In genomic region chr10:107032700-107033401, GRCh38 we compare ENCODE assay signal across 18 cellular contexts.
"Had no signal": no experiment of that assay in that cellular context is flagged by ENCODE, and none has a peak within 500 bp of the region (broad histone marks: within the 10 kb centered on the region; RNA-seq: fewer than 3 reads in every experiment).

No MANE protein-coding gene starts in this region.

- H3K36me3 ChIP-seq: breast epithelium, gastroesophageal sphincter, heart left ventricle, ovary, right lobe of liver, stomach, upper lobe of left lung had no signal

- H3K4me3 Mint-ChIP-seq: activated CD4-positive, alpha-beta memory T cell treated with anti-CD3 and anti-CD28 coated beads, Interleukin-2, amount 10 ng/mL, durations not matched to agents 7 days and 5 days; activated T-cell treated with anti-CD3 and anti-CD28 coated beads, Interleukin-2, amount 50 U/mL, for 24 hours; stimulated activated effector memory CD8-positive, alpha-beta T cell treated with anti-CD3 and anti-CD28 coated beads, Interleukin-12 subunit alpha, Interleukin-12 subunit beta, amount 100 ng/mL, for 72 hours had no signal

- H3K27me3 Mint-ChIP-seq: activated CD4-positive, alpha-beta memory T cell treated with anti-CD3 and anti-CD28 coated beads, Interleukin-2, amount 10 ng/mL, durations not matched to agents 7 days and 5 days; activated T-cell treated with anti-CD3 and anti-CD28 coated beads, Interleukin-2, amount 50 U/mL, for 24 hours had no signal

- H3K9me3 Mint-ChIP-seq: activated T-helper 2 cell treated with anti-CD3 and anti-CD28 coated beads, Interferon-gamma antibody, Interleukin-2, Interleukin-4, amounts not matched to agents 10 μg/mL and 5 μg/mL and 100 μg/mL, durations not matched to agents 14 hours and 24 hours and 36 hours had no signal

- FAIRE-seq: kidney had no signal

- H3K4me1 Mint-ChIP-seq: activated CD4-positive, alpha-beta memory T cell treated with anti-CD3 and anti-CD28 coated beads, Interleukin-2, amount 10 ng/mL, durations not matched to agents 7 days and 5 days; stimulated activated effector memory CD8-positive, alpha-beta T cell treated with anti-CD3 and anti-CD28 coated beads, Interleukin-12 subunit alpha, Interleukin-12 subunit beta, amount 100 ng/mL, for 72 hours had no signal

- H3K4me1 ChIP-seq: breast epithelium, gastroesophageal sphincter, heart left ventricle, stomach, upper lobe of left lung had no signal

- H3K36me3 Mint-ChIP-seq: stimulated activated effector memory CD8-positive, alpha-beta T cell treated with anti-CD3 and anti-CD28 coated beads, Interleukin-12 subunit alpha, Interleukin-12 subunit beta, amount 100 ng/mL, for 72 hours had no signal

- H3K4me3 ChIP-seq: breast epithelium, gastroesophageal sphincter, heart left ventricle, lung, ovary, right lobe of liver, stomach, upper lobe of left lung had no signal

- DNase-seq: activated CD4-positive, alpha-beta memory T cell treated with anti-CD3 and anti-CD28 coated beads, Interleukin-2, amount 10 ng/mL, durations not matched to agents 7 days and 5 days; activated CD4-positive, alpha-beta T cell treated with anti-CD3 and anti-CD28 coated beads for 48 hours; activated CD4-positive, CD25-positive, alpha-beta regulatory T cell; activated naive CD4-positive, alpha-beta T cell treated with Interleukin-2 at 50 U/mL for 16 hours; activated T-cell treated with anti-CD3 and anti-CD28 coated beads, Interleukin-2, amount 50 U/mL, for 24 hours; effector CD4-positive, alpha-beta T cell; heart left ventricle; kidney; ovary; right lobe of liver; stimulated activated CD4-positive, alpha-beta T cell treated with anti-CD3 and anti-CD28 coated beads, Interleukin-4, amount 100 ng/mL, for 24 hours; stomach; upper lobe of left lung had no signal

- H3K27me3 ChIP-seq: breast epithelium, ovary, right lobe of liver, stomach, upper lobe of left lung had no signal

- H3K9me3 ChIP-seq: breast epithelium, gastroesophageal sphincter, heart left ventricle, ovary, right lobe of liver, stomach, upper lobe of left lung had no signal

- H3K27ac Mint-ChIP-seq: activated CD4-positive, alpha-beta memory T cell treated with anti-CD3 and anti-CD28 coated beads, Interleukin-2, amount 10 ng/mL, durations not matched to agents 7 days and 5 days; activated T-cell treated with anti-CD3 and anti-CD28 coated beads, Interleukin-2, amount 50 U/mL, for 24 hours; activated T-helper 2 cell treated with anti-CD3 and anti-CD28 coated beads, Interferon-gamma antibody, Interleukin-2, Interleukin-4, amounts not matched to agents 10 μg/mL and 5 μg/mL and 100 μg/mL, durations not matched to agents 14 hours and 24 hours and 36 hours; stimulated activated effector memory CD8-positive, alpha-beta T cell treated with anti-CD3 and anti-CD28 coated beads, Interleukin-12 subunit alpha, Interleukin-12 subunit beta, amount 100 ng/mL, for 72 hours had no signal

- H3K27ac ChIP-seq: breast epithelium, gastroesophageal sphincter, heart left ventricle, ovary, right lobe of liver, stomach, upper lobe of left lung had no signal
